ENCODE assay signal across 10 cellular contexts in the genomic region with DNA sequence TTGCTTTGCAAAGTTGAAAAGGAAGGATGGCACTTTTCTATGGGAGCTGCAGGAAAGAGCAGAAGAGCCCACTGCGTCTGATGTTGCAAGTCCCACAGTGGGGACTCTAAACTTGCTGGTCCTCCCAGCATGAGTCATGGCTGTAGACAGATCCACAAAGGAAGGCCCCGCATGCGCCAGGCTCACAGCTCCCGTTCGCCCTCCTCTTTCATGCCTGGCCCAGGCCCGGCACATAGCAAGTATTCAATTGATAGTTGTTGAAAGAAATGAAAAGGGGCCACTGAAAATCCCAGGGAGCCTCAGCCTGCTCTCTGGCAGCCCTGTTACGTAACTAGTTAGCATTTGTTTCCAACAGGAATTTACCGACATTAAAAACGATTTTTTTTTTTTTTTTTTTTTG. TPM values are rescaled to one million over a fixed set of nuclear protein-coding genes. Genes with fewer than 3 reads are reported as not detected.
DNase-seq lines count a peak whose midpoint lies in the region; ATAC-seq, FAIRE-seq and TF ChIP-seq lines count a peak whose summit lies in the region.
"Had no signal": no experiment of that assay in that cellular context is flagged by ENCODE, and none has a peak within 500 bp of the region (broad histone marks: within the 10 kb centered on the region; RNA-seq: fewer than 3 reads in every experiment).

No MANE protein-coding gene starts in this region.

- no peak for TF ChIP-seq POLR2A in stomach (IDR thresholded peaks at IDR 0.05)

- ATAC-seq in GM18511 (IDR thresholded peaks at IDR 0.05; ENCODE audit: unreplicated experiment) (no peak), HG03439 (IDR thresholded peaks at IDR 0.05; ENCODE audit: unreplicated experiment) (no peak), GM21619 (IDR thresholded peaks at IDR 0.05; ENCODE audit: unreplicated experiment) (no peak)
- ATAC-seq: GM12878 had no signal

- TF ChIP-seq CTCF in bronchial epithelial cell (IDR thresholded peaks at IDR 0.05; ENCODE audit: insufficient read depth, low read length, severe bottlenecking) (no peak), stomach (IDR thresholded peaks at IDR 0.05) (no peak), HFFc6 (IDR thresholded peaks at IDR 0.05) (no peak)

- H3K27me3 ChIP-seq in bronchial epithelial cell (ENCODE audit: control insufficient read depth, insufficient read depth, low read length), result no peaks in the 10 kb centered on the region
- no peaks in the 10 kb centered on the region for H3K27me3 ChIP-seq in stomach

- H3K36me3 ChIP-seq in bronchial epithelial cell (ENCODE audit: control insufficient read depth, insufficient read depth, low read length), result peaks cover 2% of the 10 kb centered on the region
- peaks cover 0 to 22% (median 14%) of the 10 kb centered on the region in 4 donors for H3K36me3 ChIP-seq in stomach

- H3K4me1 Mint-ChIP-seq in HFFc6 (ENCODE audit: low read depth), result peaks cover 5% of the 10 kb centered on the region; the same call in 1 of the 2 replicates

- H3K36me3 Mint-ChIP-seq in HFFc6 (ENCODE audit: low read depth), result no peaks in the 10 kb centered on the region; the same call in 1 of the 2 replicates

- no peaks in the 10 kb centered on the region for H3K9me3 Mint-ChIP-seq in HFFc6

- H3K4me1 ChIP-seq in stomach, result peaks cover 9 to 35% (median 23%) of the 10 kb centered on the region in 4 donors

- H3K27me3 Mint-ChIP-seq in HFFc6 (ENCODE audit: insufficient read depth), result peaks cover 2% of the 10 kb centered on the region; the same call in 1 of the 2 replicates

- no peak overlapping the region for H3K27ac Mint-ChIP-seq in HFFc6

- DNase-seq in HT1080 (ENCODE audit: low read depth) (peak; percentile 65), bronchial epithelial cell (ENCODE audit: low read depth) (peak; percentile 70), iPS-NIHi7 (ENCODE audit: extremely low spot score) (peak; percentile 81), stomach (no peak), HFFc6 (no peak)

- H3K4me3 ChIP-seq in bronchial epithelial cell (ENCODE audit: low read depth, low read length) (no peak overlapping the region), stomach (no peak overlapping the region)
- H3K4me3 ChIP-seq: GM12878 had no signal

- intact Hi-C loops in stomach (cut with DNase I; ENCODE audit: low total_unique reads), result no loop called here

- H3K4me3 Mint-ChIP-seq in HFFc6, result no peak overlapping the region

- WGBS in stomach, 5 donors, result 58 to 72% (median 64%) methylated on average over 9 of the region's 9 CpGs

- no peak for TF ChIP-seq EP300 in stomach (IDR thresholded peaks at IDR 0.05)

- H3K27ac ChIP-seq in stomach, result peak overlapping the region in 3 of 5 donors; percentile 10 to 54 (median 43)
- H3K27ac ChIP-seq: epithelial cell of prostate had no signal

- no peak for FAIRE-seq in bronchial epithelial cell (lab: Jason Lieb, UNC)
- FAIRE-seq: GM12878 had no signal

- no peaks in the 10 kb centered on the region for H3K9me3 ChIP-seq in stomach

RNA-seq across cellular contexts. Expression of gene AP1B1, which starts 18.9 kb away (rescaled TPM):
- 88.1 and 116 TPM in 2 replicates for total RNA-seq in HT1080 (2014; rRNA removed; shearing (Covaris generic))
- polyA plus RNA-seq in HT1080 (2015; cell fraction: cytosol; rRNA removed), result 55.8 and 58.0 TPM in 2 replicates
- polyA plus RNA-seq in HT1080 (2015; cell fraction: nucleus; rRNA removed), result 80.6 and 81.4 TPM in 2 replicates
- 44.8 and 55.6 TPM in 2 replicates for total RNA-seq in bronchial epithelial cell
- 100 to 1,000 TPM in 1 of 5 donors, 10 to 100 TPM in 4; 33.8 to 109 (median 64.6) TPM for total RNA-seq in stomach
- 10 to 100 TPM; 19.8 to 36.9 (median 30.4) TPM for polyA plus RNA-seq in stomach
- 100 to 1,000 TPM in 1 of 6 experiments, 10 to 100 TPM in 5; 89.1 to 101 (median 89.9) TPM for total RNA-seq in HFFc6 (2021; fragmentation: NEBNext Ultra II Directional; extraction: Animal tissue kit (Norgen Biotek cat#: 25700))

RNA-seq across cellular contexts. Expression of gene RASL10A, which starts 54.0 kb away (rescaled TPM):
- 1.5 and 3.6 TPM in 2 replicates for total RNA-seq in HT1080 (2014; rRNA removed; shearing (Covaris generic))
- polyA plus RNA-seq in HT1080 (2015; cell fraction: cytosol; rRNA removed), result 0.34 TPM in 1 of 2 replicates, not detected in the other
- 2.2 and 3.7 TPM in 2 replicates for polyA plus RNA-seq in HT1080 (2015; cell fraction: nucleus; rRNA removed)
- not detected in 2 replicates for total RNA-seq in bronchial epithelial cell
- total RNA-seq in stomach, result under 1 TPM in 1 of 5 donors, not detected in 4; 0.37 TPM
- 1 to 10 TPM in 1 of 3 donors, under 1 TPM in 2; 0.19 to 3.5 (median 0.76) TPM for polyA plus RNA-seq in stomach
- under 1 TPM in 2 of 6 experiments, not detected in 4; 0.24 to 0.28 TPM for total RNA-seq in HFFc6 (2021; fragmentation: NEBNext Ultra II Directional; extraction: Animal tissue kit (Norgen Biotek cat#: 25700))

Comparison
In these comparisons a context has a peak if more than half of its experiments do, and no peak if none do; other contexts are left out.
1. DNase-seq: peak in HT1080 (single experiment), bronchial epithelial cell (single experiment) and iPS-NIHi7 (single experiment); none in stomach (single experiment) and HFFc6 (single experiment).